ENCODE assay signal across 8 cellular contexts in genomic region chr1:150148834-150149489, GRCh38. TPM values are rescaled to one million over a fixed set of nuclear protein-coding genes. Genes with fewer than 3 reads are reported as not detected.
DNase-seq lines count a peak whose midpoint lies in the region; ATAC-seq and TF ChIP-seq lines count a peak whose summit lies in the region.

No MANE protein-coding gene starts in this region.

- WGBS in right cardiac atrium: 23% methylated on average over 16 of the region's 16 CpGs

- H3K9me2 ChIP-seq in HCT116 (ENCODE audit: insufficient read depth): no peaks in the 10 kb centered on the region

- no peak for ATAC-seq in HCT116
- ATAC-seq in WTC11: peak; percentile 59
- ATAC-seq in right cardiac atrium: no peak
- ATAC-seq in HG02610 (IDR thresholded peaks at IDR 0.05; ENCODE audit: unreplicated experiment): no peak

- CTCF ChIA-PET in AG04450 (lab: Charles Lee) (interaction anchor here (1.3 to 2.9 kb wide), 3 partner anchors 10 to 76 kb away, joined by 3 to 16 read pairs (median 5); no protein-coding TSS in a partner anchor), HCT116 (lab: Charles Lee) (interaction anchor here (0.9 kb wide), 1 partner anchor 16 kb away, joined by 3 read pairs; no protein-coding TSS in a partner anchor), WTC11 (lab: Charles Lee) (interaction anchor here (1.2 to 2.4 kb wide), 3 partner anchors 16 to 76 kb away, joined by 3 to 9 read pairs (median 4); no protein-coding TSS in a partner anchor)

- H3K9me3 Mint-ChIP-seq in WTC11: no peaks in the 10 kb centered on the region

- TF ChIP-seq RAD21 in HCT116 (IDR thresholded peaks at IDR 0.05; ENCODE audit: low read depth): no peak

- no peak overlapping the region for H2AFZ ChIP-seq in HCT116 (ENCODE audit: low read depth, low read length, poor library complexity, severe bottlenecking)

- RAD21 ChIA-PET in HCT116 (lab: Charles Lee; ENCODE audit: low non-redundant PET in 1 of 2, low total read pairs in 2 of 2, uncharacterized antibody in 2 of 2, unreplicated experiment in 2 of 2): no interaction called here

- peaks cover 23% of the 10 kb centered on the region for H3K27me3 Mint-ChIP-seq in WTC11 (ENCODE audit: low read depth)

- intact Hi-C loops in HCT116 (cut with micrococcal nuclease): no loop called here
- intact Hi-C loops in right cardiac atrium (cut with DNase I): no loop called here

- H3K4me2 ChIP-seq in HCT116 (ENCODE audit: low read length): peak overlapping the region; percentile 51

- H3K4me1 ChIP-seq in HCT116 (ENCODE audit: control insufficient read depth in 1 of 2, insufficient read depth in 2 of 2, low read length in 2 of 2) (peaks cover 6 to 15% of the 10 kb centered on the region in 2 experiments; a peak in 3 of 4 replicates), right cardiac atrium (ENCODE audit: control insufficient read depth, insufficient read depth, low read length) (peaks cover 11% of the 10 kb centered on the region)

- H3K27me3 ChIP-seq in AG04450 (ENCODE audit: control insufficient read depth, insufficient read depth, low read length) (no peaks in the 10 kb centered on the region), HCT116 (ENCODE audit: insufficient read depth, low read length) (no peaks in the 10 kb centered on the region), right cardiac atrium (ENCODE audit: control insufficient read depth, insufficient read depth) (no peaks in the 10 kb centered on the region)

- peak overlapping the region; percentile 84 for H3K4me3 Mint-ChIP-seq in WTC11

- H3K27ac Mint-ChIP-seq in WTC11: no peak overlapping the region; the same call in 1 of the 2 replicates

- no peak overlapping the region for H3K9ac ChIP-seq in HCT116 (ENCODE audit: low read length)

- no peaks in the 10 kb centered on the region for H3K79me2 ChIP-seq in HCT116 (ENCODE audit: insufficient read depth, low read length)

- peaks cover 9% of the 10 kb centered on the region for H3K36me3 Mint-ChIP-seq in WTC11

- H3K4me3 ChIP-seq in AG04450 (ENCODE audit: low read depth, low read length) (peak overlapping the region; percentile 90), HCT116 (replicated peaks in 1 of 2; ENCODE audit: low read depth in 1 of 2, low read length in 2 of 2) (peak overlapping the region in 1 of 2 experiments; percentile 34; a peak in 1 of 4 replicates), right cardiac atrium (ENCODE audit: low read length) (peak overlapping the region; percentile 97), skin epidermis (peak overlapping the region; percentile 63 to 96 (median 68))

- POLR2A ChIA-PET in AG04450 (lab: Yijun Ruan, JAX) (interaction anchor here (0.6 to 6.2 kb wide), 7 partner anchors 12 to 262 kb away, joined by 3 to 149 read pairs (median 4); a partner anchor contains a TSS), HCT116 (lab: Charles Lee) (interaction anchor here (1.3 kb wide), 1 partner anchor 8 kb away, joined by 3 read pairs; no protein-coding TSS in a partner anchor), WTC11 (lab: Charles Lee) (interaction anchor here (2.2 kb wide), 1 partner anchor 14 kb away, joined by 16 read pairs; no protein-coding TSS in a partner anchor)

- DNase-seq in AG04450 (ENCODE audit: low read depth, low spot score) (no peak), HCT116 (ENCODE audit: low read depth, low spot score) (no peak), WTC11 (ENCODE audit: low spot score) (no peak), right cardiac atrium (no peak), hepatic stellate cell (ENCODE audit: low spot score) (no peak), SW480 (ENCODE audit: low spot score) (no peak)

- BruUV-seq in HCT116 (replicated peaks; lab: Mats Ljungman, UMichigan): no TSS peak

- TF ChIP-seq POLR2A in HCT116 (IDR thresholded peaks at IDR 0.05; ENCODE audit: borderline replicate concordance, extremely low read depth, insufficient read depth, insufficient read length): no peak

- H3K9me3 ChIP-seq in AG04450 (ENCODE audit: control insufficient read depth, insufficient read depth, low read length): no peaks in the 10 kb centered on the region
- no peaks in the 10 kb centered on the region for H3K9me3 ChIP-seq in HCT116 (ENCODE audit: control insufficient read depth in 1 of 2, insufficient read depth in 1 of 2, low read depth in 1 of 2, low read length in 2 of 2)
- H3K9me3 ChIP-seq in right cardiac atrium (ENCODE audit: control insufficient read depth, low read length): no peaks in the 10 kb centered on the region

- H3K36me3 ChIP-seq in HCT116 (ENCODE audit: control insufficient read depth in 1 of 2, insufficient read depth in 2 of 2, low read length in 2 of 2): no peaks in the 10 kb centered on the region

- TF ChIP-seq CTCF in AG04450 (IDR thresholded peaks at IDR 0.05; ENCODE audit: low read depth, low read length) (no peak), HCT116 (IDR thresholded peaks at IDR 0.05 in 2 of 3, conservative IDR thresholded peaks at IDR 0.05 in 1 of 3; ENCODE audit: borderline replicate concordance in 1 of 3, insufficient read depth in 1 of 3, low read depth in 2 of 3, low read length in 2 of 3) (no peak), WTC11 (IDR thresholded peaks at IDR 0.05) (no peak)

- H3K4me1 Mint-ChIP-seq in WTC11: peaks cover 30% of the 10 kb centered on the region

- H3K27ac ChIP-seq in AG04450 (ENCODE audit: low read depth, low read length) (peak overlapping the region; percentile 89), HCT116 (ENCODE audit: low read depth, low read length) (no peak overlapping the region), right cardiac atrium (ENCODE audit: low read length) (peak overlapping the region; percentile 73), skin epidermis (peak overlapping the region; percentile 29 to 99 (median 91))

- no peaks in the 10 kb centered on the region for H4K20me1 ChIP-seq in HCT116 (ENCODE audit: insufficient read depth)

TF ChIP-seq in HCT116, 20 proteins besides CTCF, POLR2A, EP300 and RAD21 (continues in another document):
- TF ChIP-seq CBX3 (IDR thresholded peaks at IDR 0.05; ENCODE audit: low read depth) (no peak), ZFX (IDR thresholded peaks at IDR 0.05) (no peak), SP1 (IDR thresholded peaks at IDR 0.05; ENCODE audit: low read depth) (no peak), REST (IDR thresholded peaks at IDR 0.05; ENCODE audit: low read depth) (no peak)

TF ChIP-seq in WTC11, 78 proteins besides CTCF, POLR2A, EP300 and RAD21:
- no peak for TF ChIP-seq ZNF219 (CRISPR knock-in tag; IDR thresholded peaks at IDR 0.05; ENCODE audit: borderline replicate concordance)
- TF ChIP-seq ZNF416 (CRISPR knock-in tag; IDR thresholded peaks at IDR 0.05): no peak
- no peak for TF ChIP-seq E2F4 (CRISPR knock-in tag; IDR thresholded peaks at IDR 0.05; ENCODE audit: borderline replicate concordance, low read depth)
- no peak for TF ChIP-seq SOX15 (CRISPR knock-in tag; IDR thresholded peaks at IDR 0.05)
- no peak for TF ChIP-seq ATF1 (CRISPR knock-in tag; IDR thresholded peaks at IDR 0.05)
- no peak for TF ChIP-seq ESRRA (CRISPR knock-in tag; IDR thresholded peaks at IDR 0.05; ENCODE audit: borderline replicate concordance)

RNA-seq across cellular contexts. Expression of gene PLEKHO1, which starts 0.8 kb away (rescaled TPM):
- 62.0 and 73.4 TPM in 2 replicates for polyA plus RNA-seq in AG04450 (2011; rRNA removed)
- polyA minus RNA-seq in AG04450 (2011; rRNA and poly(A)+ RNA removed): 59.9 and 86.9 TPM in 2 replicates
- total RNA-seq in HCT116 (2021; ENCODE audit: unreplicated experiment): 6.9 TPM
- polyA plus RNA-seq in HCT116 (2012): 3.4 and 4.3 TPM in 2 replicates
- total RNA-seq in WTC11 (2021): 23.3 to 27.0 TPM (median 25.7 TPM) in 3 replicates
- 10 to 100 TPM; 28.9 to 51.4 (median 34.4) TPM for total RNA-seq in right cardiac atrium
- polyA plus RNA-seq in right cardiac atrium: 73.2 TPM
